In genomic region chr15:27089676-27090075, GRCh38 we compare ENCODE assay signal across 22 cellular contexts.
DNase-seq lines count a peak whose midpoint lies in the region; ATAC-seq, FAIRE-seq and TF ChIP-seq lines count a peak whose summit lies in the region.
"Had no signal": no experiment of that assay in that cellular context is flagged by ENCODE, and none has a peak within 500 bp of the region (broad histone marks: within the 10 kb centered on the region; RNA-seq: fewer than 3 reads in every experiment).

No MANE protein-coding gene starts in this region.

- H4K5ac ChIP-seq in H1 (ENCODE audit: insufficient read length, low read depth, low read length), result no peak overlapping the region

- TF ChIP-seq POLR2A in HepG2 (IDR thresholded peaks at IDR 0.05; ENCODE audit: insufficient read depth in 1 of 2, low read depth in 2 of 2, low read length in 2 of 2) (no peak), right lobe of liver (IDR thresholded peaks at IDR 0.05) (no peak), H1 (IDR thresholded peaks at IDR 0.05; ENCODE audit: control extremely low read depth in 1 of 2, low read depth in 2 of 2, low read length in 2 of 2) (no peak)

- H2BK12ac ChIP-seq in H1 (ENCODE audit: low read depth, low read length), result no peak overlapping the region

- intact Hi-C loops in HepG2 (cut with micrococcal nuclease; ENCODE audit: unreplicated experiment), result no loop called here
- intact Hi-C loops in right lobe of liver (cut with DNase I), result no loop called here

- WGBS in HepG2 (ENCODE audit: low lambda C conversion rate), result 30% methylated on average over 5 of the region's 5 CpGs
- 77% methylated on average over 4 of the region's 5 CpGs for WGBS in right lobe of liver (ENCODE audit: insufficient coverage, low coverage, low lambda C conversion rate, missing lambda C conversion rate)
- WGBS in H1 (ENCODE audit: extremely low coverage in 1 of 2, insufficient coverage in 1 of 2, insufficient read length in 1 of 2, insufficient replicate concordance in 2 of 2, low coverage in 1 of 2, low lambda C conversion rate in 2 of 2, missing lambda C conversion rate in 1 of 2), 2 experiments, result 92% methylated on average over 5 of the region's 5 CpGs; no CpG with 5 or more reads in 1 of the 2 experiments

- no peaks in the 10 kb centered on the region; a peak in 1 of 5 replicates for H3K27me3 ChIP-seq in HepG2 (ENCODE audit: control insufficient read depth in 1 of 2, insufficient read depth in 2 of 2, low read length in 2 of 2)
- no peaks in the 10 kb centered on the region for H3K27me3 ChIP-seq in right lobe of liver
- H3K27me3 ChIP-seq in H1 (replicated peaks in 1 of 4; ENCODE audit: control insufficient read depth in 3 of 4, extremely low read depth in 1 of 4, insufficient read depth in 3 of 4, low read length in 3 of 4), result no peaks in the 10 kb centered on the region; a peak in 1 of 7 replicates
- H3K27me3 ChIP-seq: BE2C, BLaER1 had no signal

- H3K18ac ChIP-seq in H1 (ENCODE audit: extremely low read depth, low read length), result no peak overlapping the region

- no peak for TF ChIP-seq EP300 in HepG2 (IDR thresholded peaks at IDR 0.05; ENCODE audit: low read depth in 2 of 2, low read length in 2 of 2)
- no peak for TF ChIP-seq EP300 in HepG2 (CRISPR knock-in tag; IDR thresholded peaks at IDR 0.05; ENCODE audit: borderline replicate concordance)
- no peak for TF ChIP-seq EP300 in H1 (IDR thresholded peaks at IDR 0.05; ENCODE audit: borderline replicate concordance in 1 of 2, low read depth in 2 of 2, low read length in 2 of 2)

- no peak for TF ChIP-seq RAD21 in HepG2 (CRISPR knock-in tag; IDR thresholded peaks at IDR 0.05)
- no peak for TF ChIP-seq RAD21 in H1 (IDR thresholded peaks at IDR 0.05 in 1 of 2, conservative IDR thresholded peaks at IDR 0.05 in 1 of 2; ENCODE audit: low read depth in 2 of 2, low read length in 2 of 2)

- no peaks in the 10 kb centered on the region for H3K4me1 ChIP-seq in HepG2 (ENCODE audit: insufficient read depth, low read length)
- no peaks in the 10 kb centered on the region for H3K4me1 ChIP-seq in right lobe of liver
- H3K4me1 ChIP-seq in H1 (replicated peaks in 1 of 4; ENCODE audit: control insufficient read depth in 3 of 4, insufficient read depth in 4 of 4, low read length in 3 of 4), result peaks cover 0 to 8% (median 5%) of the 10 kb centered on the region in 4 experiments; a peak in 4 of 7 replicates
- H3K4me1 ChIP-seq: BLaER1, Caco-2 had no signal

- no peak overlapping the region for H2AFZ ChIP-seq in HepG2 (ENCODE audit: low read length)
- no peak overlapping the region for H2AFZ ChIP-seq in H1 (ENCODE audit: low read length)

- in situ Hi-C loops in HepG2 (cut with HindIII; ENCODE audit: extremely low pct_ligation_motif_present, low pct_unique_long_range_greater_than_20kb), result no loop called here

- ATAC-seq in HepG2 (no peak), right lobe of liver (no peak), WTC11 (no peak), HG03097 (IDR thresholded peaks at IDR 0.05; ENCODE audit: low FRiP score, unreplicated experiment) (no peak), HG02938 (IDR thresholded peaks at IDR 0.05; ENCODE audit: unreplicated experiment) (no peak)

- H3K9ac ChIP-seq in HepG2 (ENCODE audit: insufficient read depth, low read depth, low read length) (no peak overlapping the region), H1 (replicated peaks in 1 of 4; ENCODE audit: extremely low read depth in 1 of 4, low read depth in 3 of 4, low read length in 3 of 4) (no peak overlapping the region)
- H3K9ac ChIP-seq: BLaER1 had no signal

- no peak overlapping the region for H2BK120ac ChIP-seq in H1 (replicated peaks; ENCODE audit: low read depth, low read length)

- no peaks in the 10 kb centered on the region for H3K27me3 Mint-ChIP-seq in WTC11 (ENCODE audit: low read depth)
- H3K27me3 Mint-ChIP-seq: CD4-positive, alpha-beta memory T cell; CD4-positive, CD25-positive, alpha-beta regulatory T cell had no signal

- 0 out of 2 replicates have a peak, but pooled peaks cover 6% of the 10 kb centered on the region for H3K36me3 Mint-ChIP-seq in WTC11
- H3K36me3 Mint-ChIP-seq: CD14-positive monocyte; CD4-positive, alpha-beta memory T cell; CD4-positive, CD25-positive, alpha-beta regulatory T cell had no signal

- POLR2A ChIA-PET in HepG2 (lab: Yijun Ruan, JAX) (no interaction called here), WTC11 (lab: Charles Lee) (no interaction called here), H1 (lab: Charles Lee; ENCODE audit: partially characterized antibody) (no interaction called here)

- H3K14ac ChIP-seq in H1 (ENCODE audit: insufficient read length), result no peak overlapping the region

- no peak for FAIRE-seq in HepG2 (lab: Jason Lieb, UNC)
- no peak for FAIRE-seq in H1 (lab: Jason Lieb, UNC)
- FAIRE-seq: A204.1, D721Med, G401.6, GM12891 had no signal

- TF ChIP-seq CTCF in HepG2 (CRISPR knock-in tag; IDR thresholded peaks at IDR 0.05) (no peak), right lobe of liver (IDR thresholded peaks at IDR 0.05) (no peak), WTC11 (IDR thresholded peaks at IDR 0.05) (no peak), H1 (IDR thresholded peaks at IDR 0.05; ENCODE audit: control extremely low read depth in 1 of 3, insufficient read depth in 1 of 3, low read depth in 1 of 3, low read length in 3 of 3) (no peak)

- H3K36me3 ChIP-seq in HepG2 (replicated peaks in 1 of 2; ENCODE audit: control insufficient read depth in 1 of 2, insufficient read depth in 2 of 2, low read length in 2 of 2), result no peaks in the 10 kb centered on the region
- no peaks in the 10 kb centered on the region for H3K36me3 ChIP-seq in right lobe of liver
- H3K36me3 ChIP-seq in H1 (ENCODE audit: control insufficient read depth in 2 of 4, insufficient read depth in 4 of 4, low read length in 3 of 4), result no peaks in the 10 kb centered on the region
- H3K36me3 ChIP-seq: BE2C, BLaER1 had no signal

- no peak overlapping the region for H3K4me3 ChIP-seq in HepG2 (replicated peaks in 1 of 3; ENCODE audit: insufficient read depth in 1 of 3, low read depth in 2 of 3, low read length in 3 of 3)
- H3K4me3 ChIP-seq in right lobe of liver, result no peak overlapping the region
- H3K4me3 ChIP-seq in H1 (ENCODE audit: extremely low read depth in 1 of 4, insufficient read depth in 2 of 4, low read depth in 3 of 4, low read length in 4 of 4), result no peak overlapping the region
- H3K4me3 ChIP-seq: BLaER1 had no signal

- H3K4ac ChIP-seq in H1 (replicated peaks; ENCODE audit: insufficient read length, low read depth, low read length), result no peak overlapping the region

- peaks cover 9% of the 10 kb centered on the region for H3K9me3 Mint-ChIP-seq in WTC11

- H3K56ac ChIP-seq in H1 (replicated peaks; ENCODE audit: insufficient read length, low read depth, low read length), result no peak overlapping the region

- no TSS peak for BruUV-seq in HepG2 (replicated peaks; lab: Mats Ljungman, UMichigan)

- DNase-seq in HepG2 (ENCODE audit: low spot score) (no peak), right lobe of liver (no peak), WTC11 (ENCODE audit: low spot score) (no peak), H1 (ENCODE audit: low read depth in 1 of 2, low spot score in 2 of 2) (no peak)
- DNase-seq: 8988T; ACHN; BE2C; C1 segment of cervical spinal cord; Caco-2; Calu3; CD4-positive, alpha-beta memory T cell; CD4-positive, CD25-positive, alpha-beta regulatory T cell; DMS79 treated with DMSO at 0.1 percent for 48 hours; GF-D8 had no signal

- no peak overlapping the region for H4K91ac ChIP-seq in H1 (replicated peaks; ENCODE audit: insufficient read length, low read length)

- CTCF ChIA-PET in HepG2 (lab: Yijun Ruan, JAX; ENCODE audit: low intra/inter-chr PET ratio, low total read pairs), result no interaction called here
- CTCF ChIA-PET in WTC11 (lab: Charles Lee), result interaction anchor here (1.2 kb wide), 1 partner anchor 30 kb away, joined by 3 read pairs; no protein-coding TSS in a partner anchor
- CTCF ChIA-PET in H1 (lab: Charles Lee; ENCODE audit: partially characterized antibody), result no interaction called here

- H4K8ac ChIP-seq in H1 (ENCODE audit: extremely low read depth, insufficient read depth, low read length), result no peak overlapping the region

- no peak overlapping the region for H2AK5ac ChIP-seq in H1 (ENCODE audit: low read depth, low read length)

- H3K79me1 ChIP-seq in H1 (ENCODE audit: low read depth, low read length), result no peaks in the 10 kb centered on the region

- no peak overlapping the region for H3K4me3 Mint-ChIP-seq in WTC11
- H3K4me3 Mint-ChIP-seq: CD14-positive monocyte; CD4-positive, alpha-beta memory T cell; CD4-positive, CD25-positive, alpha-beta regulatory T cell had no signal

- H3K27ac ChIP-seq in HepG2 (ENCODE audit: extremely low read length, insufficient read depth, low read length), result no peak overlapping the region
- H3K27ac ChIP-seq in right lobe of liver, result no peak overlapping the region
- H3K27ac ChIP-seq in H1 (ENCODE audit: low read depth, low read length), result no peak overlapping the region
- H3K27ac ChIP-seq: BLaER1 had no signal

- H3K4me1 Mint-ChIP-seq in WTC11, result peaks cover 26% of the 10 kb centered on the region
- H3K4me1 Mint-ChIP-seq: CD14-positive monocyte; CD4-positive, alpha-beta memory T cell; CD4-positive, CD25-positive, alpha-beta regulatory T cell had no signal

- H3K23me2 ChIP-seq in H1 (ENCODE audit: low read depth, low read length), result peaks cover 6% of the 10 kb centered on the region

- H2BK5ac ChIP-seq in H1 (ENCODE audit: low read depth, low read length), result no peak overlapping the region

- no peak overlapping the region for H3K27ac Mint-ChIP-seq in WTC11
- H3K27ac Mint-ChIP-seq: CD4-positive, alpha-beta memory T cell; CD4-positive, CD25-positive, alpha-beta regulatory T cell had no signal

- H3K79me2 ChIP-seq in HepG2 (ENCODE audit: insufficient read depth, low read length), result no peaks in the 10 kb centered on the region
- no peaks in the 10 kb centered on the region for H3K79me2 ChIP-seq in H1 (ENCODE audit: control insufficient read depth in 1 of 2, insufficient read depth in 2 of 2, low read length in 2 of 2)

- H3K4me2 ChIP-seq in HepG2 (ENCODE audit: low read depth, low read length) (no peak overlapping the region), H1 (ENCODE audit: insufficient read depth in 1 of 2, low read depth in 2 of 2, low read length in 2 of 2) (no peak overlapping the region)
- H3K4me2 ChIP-seq: BLaER1 had no signal

- peaks cover 10% of the 10 kb centered on the region; the same call in 1 of the 2 replicates for H3K9me3 ChIP-seq in HepG2 (ENCODE audit: low read length)
- H3K9me3 ChIP-seq in right lobe of liver, result no peaks in the 10 kb centered on the region
- H3K9me3 ChIP-seq in H1 (ENCODE audit: insufficient read depth in 2 of 2, low read depth in 1 of 2, low read length in 1 of 2), result peaks cover 3 to 6% of the 10 kb centered on the region in 2 experiments; a peak in 2 of 4 replicates
- H3K9me3 ChIP-seq: BE2C, Caco-2 had no signal

- no peak overlapping the region for H2BK15ac ChIP-seq in H1 (ENCODE audit: low read length)

- H3K23ac ChIP-seq in H1 (ENCODE audit: insufficient read length), result no peak overlapping the region

- H2BK20ac ChIP-seq in H1 (ENCODE audit: low read length), result no peak overlapping the region

- H4K20me1 ChIP-seq in HepG2 (ENCODE audit: insufficient read depth, low read length) (no peaks in the 10 kb centered on the region), H1 (replicated peaks in 1 of 2; ENCODE audit: control insufficient read depth in 1 of 2, insufficient read depth in 2 of 2, low read length in 2 of 2) (peaks cover 0 to 5% of the 10 kb centered on the region in 2 experiments)
- H4K20me1 ChIP-seq: BLaER1 had no signal

TF ChIP-seq in H1, 55 proteins besides CTCF, POLR2A, EP300 and RAD21 (continues in another document):
- TF ChIP-seq PHF8 (conservative IDR thresholded peaks at IDR 0.05; ENCODE audit: low read depth, low read length), result no peak
- TF ChIP-seq KDM5A (IDR thresholded peaks at IDR 0.05; ENCODE audit: low read length), result no peak
